Comparison of ENCODE assay signal across 3 cellular contexts in the genomic region with DNA sequence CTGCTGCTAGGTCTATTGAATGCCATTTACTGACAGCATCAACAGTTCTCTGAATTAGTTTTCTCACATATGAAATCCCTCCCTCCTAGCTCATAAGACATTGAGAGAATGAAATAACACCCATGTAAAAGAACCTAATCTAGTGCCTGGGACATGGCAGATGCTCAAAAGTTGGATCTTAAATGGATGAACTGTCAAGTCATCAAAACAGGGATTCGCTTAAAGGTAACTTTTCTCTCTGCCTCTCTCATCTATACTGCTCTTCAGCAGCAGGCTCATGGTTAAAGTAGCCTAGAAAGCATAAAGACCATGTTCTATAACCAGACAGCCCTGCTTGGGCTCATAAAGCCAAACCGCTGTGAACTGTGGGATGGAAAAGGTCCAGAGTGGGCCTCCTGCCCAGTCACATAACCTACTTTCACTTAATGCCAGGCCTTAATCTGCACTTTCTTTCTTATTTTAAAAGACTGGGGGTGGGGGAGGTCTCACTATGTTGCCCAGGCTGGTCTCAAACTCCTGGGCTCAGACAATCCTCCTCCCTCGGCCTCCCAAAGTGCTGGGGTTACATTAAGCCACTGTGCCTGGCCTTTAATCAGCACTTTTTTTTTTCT.
A peak's percentile ranks its signal among the peaks of the same experiment; 100 is the strongest.
TF ChIP-seq lines count a peak whose summit lies in the region.

No MANE protein-coding gene starts in this region.

TF ChIP-seq in IMR-90, 13 proteins besides CTCF, POLR2A, EP300 and RAD21:
- TF ChIP-seq FOS (IDR thresholded peaks at IDR 0.05; ENCODE audit: low read depth, low read length) = no peak
- peak; percentile 75 for TF ChIP-seq MAFK (IDR thresholded peaks at IDR 0.05; ENCODE audit: low read depth, low read length)
TF ChIP-seq in IMR-90: peak in this region for 1.

TF ChIP-seq in K562, 482 proteins besides CTCF, POLR2A, EP300 and RAD21 (continues in another document):
- TF ChIP-seq SREBF2 (CRISPR knock-in tag; IDR thresholded peaks at IDR 0.05) (no peak), POLR3A (IDR thresholded peaks at IDR 0.05; ENCODE audit: borderline replicate concordance, extremely low read depth, insufficient read depth, insufficient read length) (no peak), TAF7 (tag; IDR thresholded peaks at IDR 0.05) (no peak), GABPB1 (CRISPR knock-in tag; IDR thresholded peaks at IDR 0.05) (no peak), FIP1L1 (IDR thresholded peaks at IDR 0.05; ENCODE audit: low read depth, low read length, poor library complexity, severe bottlenecking) (no peak), TCF7 (IDR thresholded peaks at IDR 0.05; ENCODE audit: borderline replicate concordance) (no peak), C11orf30 (IDR thresholded peaks at IDR 0.05; ENCODE audit: low read depth) (peak; percentile 88), JUN (IDR thresholded peaks at IDR 0.05; ENCODE audit: borderline replicate concordance, low read depth, low read length) (no peak), JUN (CRISPR knock-in tag; IDR thresholded peaks at IDR 0.05; ENCODE audit: borderline replicate concordance) (no peak), PCBP2 (IDR thresholded peaks at IDR 0.05; ENCODE audit: low read depth, low read length, poor library complexity, severe bottlenecking) (no peak), MAFG (tag; conservative IDR thresholded peaks at IDR 0.05) (peak; percentile 68; the same call in 1 of the 2 replicates), EGR1 (conservative IDR thresholded peaks at IDR 0.05) (no peak), MCM7 (IDR thresholded peaks at IDR 0.05) (no peak), MAFK (IDR thresholded peaks at IDR 0.05; ENCODE audit: low read length) (peak; percentile 59), ZNF12 (CRISPR knock-in tag; IDR thresholded peaks at IDR 0.05) (no peak)
- TF ChIP-seq, protein P1, sequence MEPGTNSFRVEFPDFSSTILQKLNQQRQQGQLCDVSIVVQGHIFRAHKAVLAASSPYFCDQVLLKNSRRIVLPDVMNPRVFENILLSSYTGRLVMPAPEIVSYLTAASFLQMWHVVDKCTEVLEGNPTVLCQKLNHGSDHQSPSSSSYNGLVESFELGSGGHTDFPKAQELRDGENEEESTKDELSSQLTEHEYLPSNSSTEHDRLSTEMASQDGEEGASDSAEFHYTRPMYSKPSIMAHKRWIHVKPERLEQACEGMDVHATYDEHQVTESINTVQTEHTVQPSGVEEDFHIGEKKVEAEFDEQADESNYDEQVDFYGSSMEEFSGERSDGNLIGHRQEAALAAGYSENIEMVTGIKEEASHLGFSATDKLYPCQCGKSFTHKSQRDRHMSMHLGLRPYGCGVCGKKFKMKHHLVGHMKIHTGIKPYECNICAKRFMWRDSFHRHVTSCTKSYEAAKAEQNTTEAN (CRISPR knock-in tag; IDR thresholded peaks at IDR 0.05) = no peak

TF ChIP-seq in GM12891, 5 proteins besides CTCF, POLR2A, EP300 and RAD21:
- no peak for TF ChIP-seq TAF1 (IDR thresholded peaks at IDR 0.05; ENCODE audit: low read depth, low read length)
- TF ChIP-seq POU2F2 (IDR thresholded peaks at IDR 0.05; ENCODE audit: low read depth, low read length) = no peak
- TF ChIP-seq POLR2AphosphoS5 (IDR thresholded peaks at IDR 0.05; ENCODE audit: low read depth, low read length) = no peak
- no peak for TF ChIP-seq SPI1 (IDR thresholded peaks at IDR 0.05; ENCODE audit: low read depth, low read length)
- TF ChIP-seq PAX5 (IDR thresholded peaks at IDR 0.05; ENCODE audit: insufficient read depth, low read length, severe bottlenecking) = no peak
